ENCODE assay signal across 19 cellular contexts in genomic region chr3:84440306-84440705, GRCh38.
"Had no signal": no experiment of that assay in that cellular context is flagged by ENCODE, and none has a peak within 500 bp of the region (broad histone marks: within the 10 kb centered on the region; RNA-seq: fewer than 3 reads in every experiment).

No MANE protein-coding gene starts in this region.

- H3K4me2 ChIP-seq: hepatocyte had no signal

- H3K4me1 ChIP-seq: body of pancreas, stomach had no signal

- H3K27me3 ChIP-seq: body of pancreas, cardiac muscle cell, hepatocyte, stomach had no signal

- H3K36me3 ChIP-seq: cardiac muscle cell, stomach had no signal

- H3K79me2 ChIP-seq: hepatocyte had no signal

- DNase-seq: activated CD4-positive, alpha-beta T cell treated with anti-CD3 and anti-CD28 coated beads, Interleukin-2, amount 10 ng/mL, durations not matched to agents 24 days and 14 days; activated CD8-positive, alpha-beta memory T cell treated with anti-CD3 and anti-CD28 coated beads, Interleukin-2, amount 10 ng/mL, durations not matched to agents 7 days and 5 days; activated CD8-positive, alpha-beta T cell treated with anti-CD3 and anti-CD28 coated beads for 36 hours; activated effector memory CD4-positive, alpha-beta T cell treated with anti-CD3 and anti-CD28 coated beads, Interleukin-2, amount 50 U/mL, for 16 hours; activated naive CD4-positive, alpha-beta T cell treated with anti-CD3 and anti-CD28 coated beads, Interleukin-2, amount 10 ng/mL, durations not matched to agents 7 days and 5 days; activated T-cell treated with anti-CD3 and anti-CD28 coated beads for 4 hours; body of pancreas; effector CD4-positive, alpha-beta T cell; foreskin melanocyte; left ventricle myocardium superior; mammary epithelial cell; midbrain; small intestine; stimulated activated CD4-positive, alpha-beta T cell treated with anti-CD3 and anti-CD28 coated beads, Interleukin-15, amount 100 ng/mL, for 24 hours; stomach; SW 1271; T-helper 17 cell had no signal

- H2AFZ ChIP-seq: hepatocyte had no signal

- H3K9me3 ChIP-seq: body of pancreas, stomach had no signal

- H3K27ac ChIP-seq: body of pancreas, cardiac muscle cell, hepatocyte, stomach had no signal

- H3K4me3 ChIP-seq: body of pancreas, cardiac muscle cell, hepatocyte, stomach had no signal
